In genomic region chr10:78023741-78024140, GRCh38 we compare ENCODE assay signal across 38 cellular contexts.
"Had no signal": no experiment of that assay in that cellular context is flagged by ENCODE, and none has a peak within 500 bp of the region (broad histone marks: within the 10 kb centered on the region; RNA-seq: fewer than 3 reads in every experiment).

No MANE protein-coding gene starts in this region.

- H3K4me3 Mint-ChIP-seq: activated naive CD4-positive, alpha-beta T cell treated with anti-CD3 and anti-CD28 coated beads for 36 hours; activated naive CD4-positive, alpha-beta T cell treated with anti-CD3 and anti-CD28 coated beads, Interleukin-2, amount 10 ng/mL, durations not matched to agents 7 days and 5 days; activated naive CD4-positive, alpha-beta T cell treated with anti-CD3 and anti-CD28 coated beads, Interleukin-2, amount 50 U/mL, for 24 hours; activated naive CD8-positive, alpha-beta T cell; activated naive CD8-positive, alpha-beta T cell treated with anti-CD3 and anti-CD28 coated beads for 36 hours; activated naive CD8-positive, alpha-beta T cell treated with anti-CD3 and anti-CD28 coated beads, Interleukin-2, amount 10 ng/mL, durations not matched to agents 7 days and 5 days; activated naive CD8-positive, alpha-beta T cell treated with anti-CD3 and anti-CD28 coated beads, Interleukin-2, amount 50 U/mL, for 24 hours; activated T-cell treated with anti-CD3 and anti-CD28 coated beads, Interleukin-2, amount 50 U/mL, for 4 hours; activated T-cell treated with anti-CD3 and anti-CD28 coated beads, Interleukin-2, amount 50 U/mL, for 72 hours; activated T-helper 1 cell treated with anti-CD3 and anti-CD28 coated beads, Interleukin-12 subunit alpha, Interleukin-12 subunit beta, Interleukin-2, Interleukin-4 antibody, amounts not matched to agents 30 ng/mL and 10 ng/mL and 1 ng/mL, durations not matched to agents 14 hours and 24 hours and 36 hours; activated T-helper 17 cell treated with anti-CD3 and anti-CD28 coated beads, Interleukin-2, amount 50 U/mL, for 72 hours; central memory CD8-positive, alpha-beta T cell had no signal

- H3K9me3 Mint-ChIP-seq: activated naive CD4-positive, alpha-beta T cell treated with anti-CD3 and anti-CD28 coated beads for 36 hours; activated naive CD4-positive, alpha-beta T cell treated with anti-CD3 and anti-CD28 coated beads, Interleukin-2, amount 10 ng/mL, durations not matched to agents 7 days and 5 days; activated naive CD4-positive, alpha-beta T cell treated with anti-CD3 and anti-CD28 coated beads, Interleukin-2, amount 50 U/mL, for 24 hours; activated naive CD4-positive, alpha-beta T cell treated with anti-CD3 and anti-CD28 coated beads, Interleukin-2, amount 50 U/mL, for 72 hours; activated naive CD8-positive, alpha-beta T cell treated with anti-CD3 and anti-CD28 coated beads for 36 hours; activated naive CD8-positive, alpha-beta T cell treated with anti-CD3 and anti-CD28 coated beads, Interleukin-2, amount 10 ng/mL, durations not matched to agents 7 days and 5 days; activated naive CD8-positive, alpha-beta T cell treated with anti-CD3 and anti-CD28 coated beads, Interleukin-2, amount 50 U/mL, for 24 hours; activated T-cell treated with anti-CD3 and anti-CD28 coated beads, Interleukin-2, amount 50 U/mL, for 4 hours; activated T-cell treated with anti-CD3 and anti-CD28 coated beads, Interleukin-2, amount 50 U/mL, for 72 hours; activated T-helper 1 cell treated with anti-CD3 and anti-CD28 coated beads, Interleukin-12 subunit alpha, Interleukin-12 subunit beta, Interleukin-2, Interleukin-4 antibody, amounts not matched to agents 30 ng/mL and 10 ng/mL and 1 ng/mL, durations not matched to agents 14 hours and 24 hours and 36 hours; activated T-helper 17 cell treated with anti-CD3 and anti-CD28 coated beads, Interleukin-2, amount 50 U/mL, for 72 hours; activated T-helper 2 cell treated with anti-CD3 and anti-CD28 coated beads, Interferon-gamma antibody, Interleukin-2, Interleukin-4, amounts not matched to agents 10 μg/mL and 5 μg/mL and 100 μg/mL, durations not matched to agents 14 hours and 24 hours and 36 hours; brain; central memory CD8-positive, alpha-beta T cell had no signal

- H3K9me3 ChIP-seq: adrenal gland, ascending aorta, body of pancreas, breast epithelium had no signal

- H3K27me3 Mint-ChIP-seq: activated naive CD4-positive, alpha-beta T cell treated with anti-CD3 and anti-CD28 coated beads, Interleukin-2, amount 10 ng/mL, durations not matched to agents 7 days and 5 days; activated naive CD4-positive, alpha-beta T cell treated with anti-CD3 and anti-CD28 coated beads, Interleukin-2, amount 50 U/mL, for 24 hours; activated naive CD8-positive, alpha-beta T cell; activated naive CD8-positive, alpha-beta T cell treated with anti-CD3 and anti-CD28 coated beads for 36 hours; activated naive CD8-positive, alpha-beta T cell treated with anti-CD3 and anti-CD28 coated beads, Interleukin-2, amount 10 ng/mL, durations not matched to agents 7 days and 5 days; activated naive CD8-positive, alpha-beta T cell treated with anti-CD3 and anti-CD28 coated beads, Interleukin-2, amount 50 U/mL, for 24 hours; activated T-helper 17 cell treated with anti-CD3 and anti-CD28 coated beads, Interleukin-2, amount 50 U/mL, for 72 hours; central memory CD8-positive, alpha-beta T cell had no signal

- DNase-seq: activated effector memory CD4-positive, alpha-beta T cell treated with anti-CD3 and anti-CD28 coated beads, Interleukin-2, amount 50 U/mL, for 16 hours; activated effector memory CD4-positive, alpha-beta T cell treated with Interleukin-2 at 50 U/mL for 16 hours; activated gamma-delta T cell; activated gamma-delta T cell treated with Interleukin-2 at 50 U/mL for 16 hours; activated naive CD4-positive, alpha-beta T cell; activated naive CD4-positive, alpha-beta T cell treated with anti-CD3 and anti-CD28 coated beads for 36 hours; activated naive CD4-positive, alpha-beta T cell treated with anti-CD3 and anti-CD28 coated beads, Interleukin-2, amount 10 ng/mL, durations not matched to agents 7 days and 5 days; activated naive CD4-positive, alpha-beta T cell treated with anti-CD3 and anti-CD28 coated beads, Interleukin-2, amount 50 U/mL, for 16 hours; activated naive CD4-positive, alpha-beta T cell treated with Interleukin-2 at 50 U/mL for 16 hours; activated naive CD8-positive, alpha-beta T cell treated with anti-CD3 and anti-CD28 coated beads for 36 hours; activated naive CD8-positive, alpha-beta T cell treated with anti-CD3 and anti-CD28 coated beads, Interleukin-2, amount 10 ng/mL, durations not matched to agents 7 days and 5 days; activated naive CD8-positive, alpha-beta T cell treated with anti-CD3 and anti-CD28 coated beads, Interleukin-2, amount 50 U/mL, for 24 hours; activated T-cell treated with anti-CD3 and anti-CD28 coated beads, Interleukin-2, amount 50 U/mL, for 4 hours; activated T-cell treated with anti-CD3 and anti-CD28 coated beads, Interleukin-2, amount 50 U/mL, for 48 hours; activated T-cell treated with anti-CD3 and anti-CD28 coated beads, Interleukin-2, amount 50 U/mL, for 72 hours; amniotic stem cell; amygdala; anterior cingulate cortex; body of pancreas; brain microvascular endothelial cell; caudate nucleus; central memory CD4-positive, alpha-beta T cell; cerebellar nuclear complex had no signal

- H3K27ac ChIP-seq: adrenal gland, ascending aorta, body of pancreas, brain microvascular endothelial cell, breast epithelium, cardiac muscle cell had no signal

- H3K27me3 ChIP-seq: adrenal gland, ascending aorta, body of pancreas, brain microvascular endothelial cell, breast epithelium, cardiac muscle cell had no signal

- FAIRE-seq: astrocyte, bronchial epithelial cell, colon had no signal

- ATAC-seq: activated naive CD4-positive, alpha-beta T cell treated with anti-CD3 and anti-CD28 coated beads, Interleukin-2, amount 50 U/mL, for 72 hours; activated naive CD8-positive, alpha-beta T cell treated with anti-CD3 and anti-CD28 coated beads, Interleukin-2, amount 50 U/mL, for 24 hours; activated T-cell treated with anti-CD3 and anti-CD28 coated beads, Interleukin-2, amount 50 U/mL, for 4 hours; activated T-cell treated with anti-CD3 and anti-CD28 coated beads, Interleukin-2, amount 50 U/mL, for 72 hours; activated T-helper 17 cell treated with anti-CD3 and anti-CD28 coated beads, Interleukin-2, amount 50 U/mL, for 72 hours; body of pancreas had no signal

- H3K4me3 ChIP-seq: adrenal gland, ascending aorta, body of pancreas, breast epithelium, cardiac muscle cell had no signal

- H3K27ac Mint-ChIP-seq: activated naive CD4-positive, alpha-beta T cell treated with anti-CD3 and anti-CD28 coated beads for 36 hours; activated naive CD4-positive, alpha-beta T cell treated with anti-CD3 and anti-CD28 coated beads, Interleukin-2, amount 10 ng/mL, durations not matched to agents 7 days and 5 days; activated naive CD4-positive, alpha-beta T cell treated with anti-CD3 and anti-CD28 coated beads, Interleukin-2, amount 50 U/mL, for 24 hours; activated naive CD8-positive, alpha-beta T cell; activated naive CD8-positive, alpha-beta T cell treated with anti-CD3 and anti-CD28 coated beads for 36 hours; activated naive CD8-positive, alpha-beta T cell treated with anti-CD3 and anti-CD28 coated beads, Interleukin-2, amount 10 ng/mL, durations not matched to agents 7 days and 5 days; activated naive CD8-positive, alpha-beta T cell treated with anti-CD3 and anti-CD28 coated beads, Interleukin-2, amount 50 U/mL, for 24 hours; activated T-cell treated with anti-CD3 and anti-CD28 coated beads, Interleukin-2, amount 50 U/mL, for 72 hours; activated T-helper 1 cell treated with anti-CD3 and anti-CD28 coated beads, Interleukin-12 subunit alpha, Interleukin-12 subunit beta, Interleukin-2, Interleukin-4 antibody, amounts not matched to agents 30 ng/mL and 10 ng/mL and 1 ng/mL, durations not matched to agents 14 hours and 24 hours and 36 hours; activated T-helper 17 cell treated with anti-CD3 and anti-CD28 coated beads, Interleukin-2, amount 50 U/mL, for 72 hours; activated T-helper 2 cell treated with anti-CD3 and anti-CD28 coated beads, Interferon-gamma antibody, Interleukin-2, Interleukin-4, amounts not matched to agents 10 μg/mL and 5 μg/mL and 100 μg/mL, durations not matched to agents 14 hours and 24 hours and 36 hours; brain had no signal
